Comparison of ENCODE assay signal across 8 cellular contexts in the genomic region with DNA sequence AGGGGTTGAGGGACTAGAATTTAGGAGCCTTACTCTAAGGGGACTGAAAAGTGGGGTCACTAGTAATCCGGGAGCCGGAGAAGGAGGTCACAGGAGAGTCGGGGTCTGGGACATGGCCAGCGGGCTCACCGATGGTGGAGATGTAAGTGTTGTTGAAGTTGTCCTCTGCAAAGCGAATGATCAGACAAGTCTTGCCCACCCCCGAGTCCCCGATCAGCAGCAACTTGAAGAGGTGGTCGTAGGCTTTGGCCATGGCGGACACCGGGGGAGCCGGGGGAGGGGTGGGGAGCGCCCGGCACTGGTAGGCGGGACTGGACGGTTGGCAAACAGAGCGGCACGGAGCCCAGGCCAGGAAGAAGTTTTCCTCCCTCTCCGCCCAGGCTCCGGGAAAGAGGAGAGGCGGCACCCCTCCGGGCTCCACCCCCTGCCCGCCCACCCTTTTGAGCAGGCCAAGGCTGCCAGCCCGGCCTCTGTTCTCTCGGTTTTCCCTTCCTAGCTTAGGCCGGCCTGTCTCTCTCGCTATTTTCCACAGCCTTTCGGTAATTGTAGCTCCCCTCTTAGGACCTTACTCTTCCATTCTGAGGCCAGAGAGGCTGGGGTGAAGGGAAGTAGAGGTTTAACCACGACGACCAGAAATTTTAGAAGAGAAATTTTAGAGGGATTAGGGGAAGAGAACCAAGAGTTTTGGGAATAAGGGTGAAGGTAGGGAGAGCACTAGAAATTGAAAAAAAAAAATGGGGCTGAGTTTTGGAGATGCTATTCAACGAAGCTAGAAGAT. TPM values are rescaled to one million over a fixed set of nuclear protein-coding genes. Genes with fewer than 3 reads are reported as not detected.
DNase-seq lines count a peak whose midpoint lies in the region; ATAC-seq and TF ChIP-seq lines count a peak whose summit lies in the region.

A gene (minus strand): TSS at position 356 of the 778 bp plus-strand sequence. CDS start 103 bp downstream, at position 253.

- peak within 1 kb of the TSS; percentile 21 to 93 (median 74) for H3K27ac ChIP-seq in dorsolateral prefrontal cortex

- no peaks in the 10 kb centered on the region for H3K27me3 ChIP-seq in dorsolateral prefrontal cortex

- peak within 1 kb of the TSS; percentile 88 to 94 for H3K4me3 Mint-ChIP-seq in stimulated activated naive B cell treated with anti-CD40 and anti-IgM and Interleukin-4, amounts not matched to agents 10 μg/mL and 1 μg/mL and 100 μg/mL, for 72 hours

- H3K4me1 Mint-ChIP-seq in stimulated activated naive B cell treated with anti-CD40 and anti-IgM and Interleukin-4, amounts not matched to agents 10 μg/mL and 1 μg/mL and 100 μg/mL, for 72 hours: peaks cover 33 to 53% of the 10 kb centered on the region in 2 donors

- peaks cover 13 to 21% of the 10 kb centered on the region in 2 donors for H3K36me3 Mint-ChIP-seq in stimulated activated naive B cell treated with anti-CD40 and anti-IgM and Interleukin-4, amounts not matched to agents 10 μg/mL and 1 μg/mL and 100 μg/mL, for 72 hours

- DNase-seq in DMS153 treated with DMSO at 0.1 percent for 48 hours (lab: John Stamatoyannopoulos, UW; ENCODE audit: unreplicated experiment) (peak; percentile 87), SHP77 (lab: John Stamatoyannopoulos, UW) (peak; percentile 90 to 94), dorsolateral prefrontal cortex (peak in 7 of 10 donors; percentile 17 to 70 (median 51)), left colon (peak; percentile 83 to 91)
- DNase-seq in Jurkat, Clone E6-1 (ENCODE audit: low read depth, low spot score): no peak
- no peak for DNase-seq in stimulated activated naive B cell treated with anti-CD40 and anti-IgM and Interleukin-4, amounts not matched to agents 10 μg/mL and 1 μg/mL and 100 μg/mL, for 72 hours

- peak within 1 kb of the TSS; percentile 89 for H3K27ac Mint-ChIP-seq in stimulated activated naive B cell treated with anti-CD40 and anti-IgM and Interleukin-4, amounts not matched to agents 10 μg/mL and 1 μg/mL and 100 μg/mL, for 72 hours

- intact Hi-C loops in dorsolateral prefrontal cortex (cut with DNase I) (loop anchor here (2.0 to 10.0 kb wide), 5 partner anchors 189 to 631 kb away; a partner anchor contains a TSS), left colon (cut with DNase I, micrococcal nuclease) (loop anchor here (10.0 kb wide), 2 partner anchors 191 to 311 kb away; a partner anchor contains a TSS)

- TF ChIP-seq CTCF in dorsolateral prefrontal cortex (IDR thresholded peaks at IDR 0.05 in 54 of 56, conservative IDR thresholded peaks at IDR 0.05 in 2 of 56; ENCODE audit: low read depth in 1 of 56, partially characterized antibody in 56 of 56): no peak

- H3K27me3 Mint-ChIP-seq in stimulated activated naive B cell treated with anti-CD40 and anti-IgM and Interleukin-4, amounts not matched to agents 10 μg/mL and 1 μg/mL and 100 μg/mL, for 72 hours: no peaks in the 10 kb centered on the region

- ATAC-seq in left colon (peak; percentile 82), GM18870 (IDR thresholded peaks at IDR 0.05; ENCODE audit: unreplicated experiment) (no peak), HG02885 (IDR thresholded peaks at IDR 0.05; ENCODE audit: poor library complexity, unreplicated experiment) (no peak)
- ATAC-seq in stimulated activated naive B cell treated with anti-CD40 and anti-IgM and Interleukin-4, amounts not matched to agents 10 μg/mL and 1 μg/mL and 100 μg/mL, for 72 hours (replicated peaks): peak; percentile 31

- H3K4me3 ChIP-seq in Jurkat, Clone E6-1 (ENCODE audit: low read length): peak within 1 kb of the TSS; percentile 20
- peak within 1 kb of the TSS; percentile 19 to 68 (median 52) for H3K4me3 ChIP-seq in dorsolateral prefrontal cortex

- H3K9me3 Mint-ChIP-seq in stimulated activated naive B cell treated with anti-CD40 and anti-IgM and Interleukin-4, amounts not matched to agents 10 μg/mL and 1 μg/mL and 100 μg/mL, for 72 hours: no peaks in the 10 kb centered on the region

RNA-seq across cellular contexts. Expression of the gene that starts here (rescaled TPM):
- not detected for polyA plus RNA-seq in Jurkat, Clone E6-1 (2012; ENCODE audit: insufficient read depth, insufficient read length)
- 10 to 100 TPM; 10.1 to 72.2 (median 23.7) TPM for total RNA-seq in dorsolateral prefrontal cortex
- 10 to 100 TPM; 61.3 to 65.4 TPM for total RNA-seq in left colon

Comparison
In these comparisons a context has a peak if more than half of its experiments do, and no peak if none do; other contexts are left out.
1. DNase-seq: peak in DMS153 treated with DMSO at 0.1 percent for 48 hours (single experiment), SHP77 (2 of 2), dorsolateral prefrontal cortex (7 of 10) and left colon (2 of 2); none in Jurkat, Clone E6-1 (single experiment) and stimulated activated naive B cell treated with anti-CD40 and anti-IgM and Interleukin-4, amounts not matched to agents 10 μg/mL and 1 μg/mL and 100 μg/mL, for 72 hours (single experiment).
2. ATAC-seq: peak in left colon (single experiment) and stimulated activated naive B cell treated with anti-CD40 and anti-IgM and Interleukin-4, amounts not matched to agents 10 μg/mL and 1 μg/mL and 100 μg/mL, for 72 hours (2 of 2); none in GM18870 (single experiment) and HG02885 (single experiment).